In genomic region chr6:15248451-15249370, GRCh38 we compare ENCODE assay signal across 8 cellular contexts. TPM values are rescaled to one million over a fixed set of nuclear protein-coding genes. Genes with fewer than 3 reads are reported as not detected.
A peak's percentile ranks its signal among the peaks of the same experiment; 100 is the strongest.
DNase-seq lines count a peak whose midpoint lies in the region; ATAC-seq and TF ChIP-seq lines count a peak whose summit lies in the region.

No MANE protein-coding gene starts in this region.

- intact Hi-C loops in body of pancreas (cut with DNase I), result no loop called here
- intact Hi-C loops in sigmoid colon (cut with DNase I), result loop anchor here (2.0 to 5.0 kb wide), 4 partner anchors 154 to 1038 kb away; no protein-coding TSS in a partner anchor

- H3K27ac ChIP-seq in body of pancreas (peak overlapping the region; percentile 89 to 96 (median 92)), sigmoid colon (peak overlapping the region; percentile 89 to 98 (median 96))

- H3K36me3 ChIP-seq in body of pancreas (replicated peaks in 1 of 2; ENCODE audit: insufficient read depth in 1 of 2, low read depth in 2 of 2) (no peaks in the 10 kb centered on the region), sigmoid colon (no peaks in the 10 kb centered on the region)

- DNase-seq in NCI-H2107 (lab: John Stamatoyannopoulos, UW) (peak; percentile 80), UCSD-AML1 (lab: John Stamatoyannopoulos, UW; ENCODE audit: unreplicated experiment) (peak; percentile 93), body of pancreas (peak; percentile 92 to 95 (median 93)), sigmoid colon (peak; percentile 99)

- ATAC-seq in HG03025 (IDR thresholded peaks at IDR 0.05; ENCODE audit: low FRiP score, unreplicated experiment) (peak; percentile 35), body of pancreas (peak; percentile 43), GM18870 (IDR thresholded peaks at IDR 0.05; ENCODE audit: unreplicated experiment) (no peak)

- H3K4me3 ChIP-seq in body of pancreas, result peak overlapping the region; percentile 19 to 27
- H3K4me3 ChIP-seq in iPS-11a (ENCODE audit: low read depth, low read length), result peak overlapping the region; percentile 89
- H3K4me3 ChIP-seq in sigmoid colon, result peak overlapping the region; percentile 45 to 88 (median 83)

- peaks cover 42% of the 10 kb centered on the region for H3K4me1 ChIP-seq in body of pancreas
- H3K4me1 ChIP-seq in sigmoid colon, result peaks cover 0 to 35% (median 18%) of the 10 kb centered on the region in 4 donors

- H3K9me3 ChIP-seq in body of pancreas (no peaks in the 10 kb centered on the region), sigmoid colon (no peaks in the 10 kb centered on the region)

- TF ChIP-seq POLR2A in GM15510 (IDR thresholded peaks at IDR 0.05; ENCODE audit: borderline replicate concordance, extremely low read depth, insufficient read length), result peak; percentile 54
- TF ChIP-seq POLR2A in body of pancreas (IDR thresholded peaks at IDR 0.05), result peak; percentile 13 to 55 (median 40)
- TF ChIP-seq POLR2A in sigmoid colon (IDR thresholded peaks at IDR 0.05), result no peak

- TF ChIP-seq CTCF in body of pancreas (IDR thresholded peaks at IDR 0.05) (peak in 4 of 7 experiments; percentile 27 to 31 (median 29)), sigmoid colon (IDR thresholded peaks at IDR 0.05) (peak in 2 of 4 experiments; percentile 14 to 36)

- WGBS in body of pancreas, 2 donors, result 0% methylated on average over 14 to 39 of the region's 83 CpGs
- 1% methylated on average over 79 to 83 of the region's 83 CpGs for WGBS in sigmoid colon, 2 donors

- no peaks in the 10 kb centered on the region for H3K27me3 ChIP-seq in body of pancreas
- no peaks in the 10 kb centered on the region for H3K27me3 ChIP-seq in sigmoid colon

- TF ChIP-seq EP300 in sigmoid colon (IDR thresholded peaks at IDR 0.05), result peak in 2 of 4 donors; percentile 54 to 73

RNA-seq across cellular contexts. Expression of gene JARID2, which starts 2.8 kb away (rescaled TPM):
- total RNA-seq in body of pancreas (1 to 10 TPM; 3.6 to 4.6 TPM), sigmoid colon (1 to 10 TPM; 6.1 to 7.8 (median 6.8) TPM)
- polyA plus RNA-seq in sigmoid colon, result 1 to 10 TPM; 1.8 to 7.3 (median 2.1) TPM

Comparison
In these comparisons a context has a peak if more than half of its experiments do, and no peak if none do; other contexts are left out.
1. POLR2A ChIP-seq: peak in GM15510 (single experiment) and body of pancreas (3 of 3); none in sigmoid colon (0 of 2).
2. H3K4me3 ChIP-seq: peak in every context shown above with its lines; median percentile 89 in iPS-11a; 83 in sigmoid colon; 23 in body of pancreas.
3. Peak in every context shown above with its lines, with median percentiles within 50 percentile points of each other: DNase-seq.